Comparison of ENCODE assay signal across 18 cellular contexts in the genomic region with DNA sequence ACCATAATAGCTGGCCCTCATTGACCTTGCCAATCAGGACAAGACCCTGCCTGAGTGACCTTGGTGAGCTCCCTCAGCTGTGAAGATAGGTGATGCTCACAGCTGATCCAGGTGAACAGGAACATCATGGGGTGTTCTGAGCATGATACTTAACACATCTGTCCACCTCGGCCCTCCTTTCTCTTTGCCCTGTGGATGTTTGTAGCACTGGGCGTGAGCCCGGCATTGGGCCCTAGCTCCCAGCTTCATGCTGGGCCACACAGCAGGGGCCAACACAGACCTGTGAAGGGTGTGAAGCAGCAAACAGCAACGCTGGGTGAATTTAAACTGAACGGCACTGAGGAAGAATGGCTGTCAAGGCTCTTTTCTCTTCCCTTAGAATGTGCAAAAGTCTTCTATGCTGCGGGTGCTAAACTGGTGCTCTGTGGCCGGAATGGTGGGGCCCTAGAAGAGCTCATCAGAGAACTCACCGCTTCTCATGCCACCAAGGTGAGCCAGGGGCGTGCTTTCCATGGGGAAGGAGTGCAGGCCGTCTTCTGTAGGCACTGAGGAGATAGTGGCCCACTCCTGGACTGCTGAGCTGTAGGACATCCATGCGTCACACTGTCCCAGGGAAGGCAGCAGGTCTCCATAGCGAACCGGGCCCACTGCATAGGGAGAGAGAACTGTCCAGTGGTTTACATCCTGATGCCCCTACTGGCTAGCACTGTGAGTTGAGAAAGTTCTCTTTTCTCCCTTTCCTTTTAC. TPM values are rescaled to one million over a fixed set of nuclear protein-coding genes. Genes with fewer than 3 reads are reported as not detected.
DNase-seq lines count a peak whose midpoint lies in the region; ATAC-seq and TF ChIP-seq lines count a peak whose summit lies in the region.
"Had no signal": no experiment of that assay in that cellular context is flagged by ENCODE, and none has a peak within 500 bp of the region (broad histone marks: within the 10 kb centered on the region; RNA-seq: fewer than 3 reads in every experiment).

No MANE protein-coding gene starts in this region.

- H2BK12ac ChIP-seq in H9 (ENCODE audit: insufficient read length, low read depth, low read length) = no peak overlapping the region

- no peaks in the 10 kb centered on the region for H4K20me1 ChIP-seq in H9 (ENCODE audit: control insufficient read depth, insufficient read depth, insufficient read length)

- TF ChIP-seq CTCF in H9 (conservative IDR thresholded peaks at IDR 0.05) = no peak
- no peak for TF ChIP-seq CTCF in testis (IDR thresholded peaks at IDR 0.05)

- H3K4ac ChIP-seq in H9 (ENCODE audit: low read depth, low read length) = no peak overlapping the region

- H3K4me1 Mint-ChIP-seq in H9 = no peaks in the 10 kb centered on the region

- H3K4me1 ChIP-seq in H9 (ENCODE audit: insufficient read depth, low read length) (no peaks in the 10 kb centered on the region), testis (peaks cover 21% of the 10 kb centered on the region)
- H3K4me1 ChIP-seq: SJCRH30 had no signal

- ATAC-seq in GM19023 (IDR thresholded peaks at IDR 0.05; ENCODE audit: unreplicated experiment) (no peak), HG03342 (IDR thresholded peaks at IDR 0.05; ENCODE audit: unreplicated experiment) (no peak)

- intact Hi-C loops in testis (cut with DNase I; ENCODE audit: low total_unique reads) = no loop called here

- no peak overlapping the region for H2BK20ac ChIP-seq in H9 (ENCODE audit: low read depth, low read length, poor library complexity, severe bottlenecking)

- no peak overlapping the region for H2BK120ac ChIP-seq in H9 (ENCODE audit: low read depth, low read length, poor library complexity, severe bottlenecking)

- H3K27ac Mint-ChIP-seq in H9 = peak overlapping the region in 2 of 3 experiments; percentile 67 to 88; a peak in 4 of 7 replicates

- no peak overlapping the region; the same call in 1 of the 2 replicates for H3K14ac ChIP-seq in H9 (ENCODE audit: insufficient read depth, low read length)

- no peaks in the 10 kb centered on the region for H3K79me1 ChIP-seq in H9 (ENCODE audit: insufficient read depth, low read depth, low read length, poor library complexity, severe bottlenecking)

- H3K56ac ChIP-seq in H9 (ENCODE audit: insufficient read length, low read depth, low read length) = no peak overlapping the region

- no peak overlapping the region for H2BK5ac ChIP-seq in H9 (ENCODE audit: insufficient read length, low read length)

- no peak overlapping the region for H2BK15ac ChIP-seq in H9 (ENCODE audit: low read depth, low read length)

- no peak overlapping the region for H3K18ac ChIP-seq in H9 (ENCODE audit: insufficient read length, low read depth, low read length)

- H3K27ac ChIP-seq in H9 (ENCODE audit: insufficient read length, low read depth, low read length) = no peak overlapping the region
- H3K27ac ChIP-seq in testis = no peak overlapping the region
- H3K27ac ChIP-seq: RWPE1, SJCRH30 had no signal

- no peak overlapping the region for H3K4me2 ChIP-seq in H9 (ENCODE audit: insufficient read depth, insufficient read length, low read length)

- no peak overlapping the region for H2AK5ac ChIP-seq in H9 (ENCODE audit: insufficient read length, low read length)

- no peak overlapping the region for H4K8ac ChIP-seq in H9 (replicated peaks; ENCODE audit: insufficient read length, low read depth, low read length)

- H3T11ph ChIP-seq in H9 (ENCODE audit: low read length) = no peak overlapping the region

- no peak overlapping the region for H2AFZ ChIP-seq in H9 (ENCODE audit: low read length)

- H4K91ac ChIP-seq in H9 (ENCODE audit: insufficient read length, low read depth, low read length) = no peak overlapping the region

- no peaks in the 10 kb centered on the region for H3K79me2 ChIP-seq in H9 (ENCODE audit: insufficient read depth, low read length)

- H3K9me3 ChIP-seq in H9 (ENCODE audit: control insufficient read depth, low read depth, low read length) = no peaks in the 10 kb centered on the region
- H3K9me3 ChIP-seq in testis = no peaks in the 10 kb centered on the region
- H3K9me3 ChIP-seq: SJCRH30 had no signal

- no peaks in the 10 kb centered on the region for H3K36me3 ChIP-seq in testis (ENCODE audit: low read depth, missing control alignments)
- H3K36me3 ChIP-seq: SJCRH30 had no signal

- H3K27me3 ChIP-seq in H9 (ENCODE audit: insufficient read depth, low read length) (no peaks in the 10 kb centered on the region), testis (no peaks in the 10 kb centered on the region)
- H3K27me3 ChIP-seq: SJCRH30 had no signal

- H4K5ac ChIP-seq in H9 (ENCODE audit: insufficient read length, low read depth, low read length) = no peak overlapping the region

- H3K9ac ChIP-seq in H9 (ENCODE audit: extremely low read depth, insufficient read length, low read length) = no peak overlapping the region

- no peaks in the 10 kb centered on the region for H3K23me2 ChIP-seq in H9 (ENCODE audit: insufficient read length, low read depth, low read length, poor library complexity, severe bottlenecking)

- no peak for TF ChIP-seq POLR2A in testis (IDR thresholded peaks at IDR 0.05)

- H3K36me3 Mint-ChIP-seq in H9 (ENCODE audit: insufficient read depth in 1 of 3, low read depth in 3 of 3) = peaks cover 0 to 16% (median 8%) of the 10 kb centered on the region in 3 experiments; a peak in 5 of 7 replicates

- DNase-seq in GM03348 (ENCODE audit: low spot score) (peak; percentile 1), H9 (peak; percentile 25), iPS-NIHi11 (ENCODE audit: low spot score) (peak; percentile 4), testis (peak; percentile 8), NCI-H187 treated with DMSO at 0.1 percent for 48 hours (lab: John Stamatoyannopoulos, UW) (no peak)
- DNase-seq: C1 segment of cervical spinal cord; COR-L47; DMS153; EL; NCI-H1436 treated with DMSO at 0.1 percent for 48 hours; NCI-H2227 treated with DMSO at 0.1 percent for 48 hours; NCI-H526; NK-92 treated with Interleukin-12 subunit alpha and Interleukin-12 subunit beta, amount 100 ng/mL, for 24 hours; OCI-M1 had no signal

- no peak overlapping the region for H3K23ac ChIP-seq in H9 (ENCODE audit: insufficient read length, low read depth, low read length)

- H3K4me3 ChIP-seq in testis = no peak overlapping the region
- H3K4me3 ChIP-seq: SJCRH30 had no signal

- WGBS in H9 (ENCODE audit: extremely low coverage, insufficient read length, low lambda C conversion rate) = no CpG with 5 or more reads among the region's 13 CpGs
- WGBS in testis, 2 donors = 95 to 97% methylated on average over 13 of the region's 13 CpGs

- no peaks in the 10 kb centered on the region for H3K27me3 Mint-ChIP-seq in H9 (ENCODE audit: low read depth)

- no peak overlapping the region for H3K4me3 Mint-ChIP-seq in H9

- no peaks in the 10 kb centered on the region for H3K9me3 Mint-ChIP-seq in H9

RNA-seq across cellular contexts. Expression of gene TMEM11, which starts 35.9 kb away (rescaled TPM):
- total RNA-seq in H9 (2021) = 32.5 and 34.3 TPM in 2 replicates
- 10 to 100 TPM; 38.9 to 55.2 TPM for total RNA-seq in testis
- polyA plus RNA-seq in testis (ENCODE audit: insufficient read depth, low read depth, low replicate concordance) = 53.4 TPM

RNA-seq across cellular contexts. Expression of gene DHRS7B, which starts 51.3 kb away (rescaled TPM):
- total RNA-seq in H9 (2021) (17.2 and 20.3 TPM in 2 replicates), testis (10 to 100 TPM; 39.0 to 53.6 TPM)
- polyA plus RNA-seq in testis (ENCODE audit: insufficient read depth, low read depth, low replicate concordance) = 81.7 TPM
